1 cellular context compared by ENCODE assay signal in genomic region chr20:36063916-36064660, GRCh38.
TF ChIP-seq lines count a peak whose summit lies in the region.

No MANE protein-coding gene starts in this region.

TF ChIP-seq in K562, 482 proteins besides CTCF, POLR2A, EP300 and RAD21 (continued from another document):
- no peak for TF ChIP-seq ARID3B (CRISPR knock-in tag; IDR thresholded peaks at IDR 0.05; ENCODE audit: borderline replicate concordance)
